Comparison of ENCODE assay signal across 1 cellular context in the genomic region with DNA sequence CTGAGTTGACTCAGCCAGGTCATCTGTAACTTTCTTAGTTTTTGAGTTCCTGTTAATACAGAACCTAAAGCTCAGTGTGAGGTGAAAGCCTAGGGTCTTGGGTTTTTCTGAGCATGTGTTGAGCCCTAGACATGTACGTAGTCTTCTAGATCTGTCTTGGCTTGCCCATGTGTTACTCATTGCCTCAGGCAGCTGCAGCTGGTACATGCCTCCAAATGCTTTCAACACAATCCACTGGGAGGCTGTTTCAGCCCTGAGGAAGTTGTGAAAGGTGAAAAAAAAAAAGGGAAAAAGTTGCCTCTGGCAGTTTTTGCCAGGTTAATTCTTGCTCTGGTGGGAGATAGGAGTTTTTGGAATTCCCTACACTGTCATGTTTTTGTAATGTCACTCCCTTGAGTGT.
A peak's percentile ranks its signal among the peaks of the same experiment; 100 is the strongest.
TF ChIP-seq lines count a peak whose summit lies in the region.

No MANE protein-coding gene starts in this region.

TF ChIP-seq in IMR-90, 13 proteins besides CTCF, POLR2A, EP300 and RAD21:
- peak; percentile 86; the same call in 1 of the 2 replicates for TF ChIP-seq MXI1 (IDR thresholded peaks at IDR 0.05; ENCODE audit: borderline replicate concordance, low read depth, low read length)
- TF ChIP-seq FOS (IDR thresholded peaks at IDR 0.05; ENCODE audit: low read depth, low read length), result no peak
- no peak for TF ChIP-seq MAZ (IDR thresholded peaks at IDR 0.05; ENCODE audit: borderline replicate concordance, low read depth, low read length)
- TF ChIP-seq CHD1 (IDR thresholded peaks at IDR 0.05; ENCODE audit: low read depth, low read length), result no peak
TF ChIP-seq in IMR-90: peak in this region for 1.
